In genomic region chr12:122162976-122163375, GRCh38 we compare ENCODE assay signal across 16 cellular contexts. TPM values are rescaled to one million over a fixed set of nuclear protein-coding genes. Genes with fewer than 3 reads are reported as not detected.
DNase-seq lines count a peak whose midpoint lies in the region; ATAC-seq and TF ChIP-seq lines count a peak whose summit lies in the region.
"Had no signal": no experiment of that assay in that cellular context is flagged by ENCODE, and none has a peak within 500 bp of the region (broad histone marks: within the 10 kb centered on the region; RNA-seq: fewer than 3 reads in every experiment).

No MANE protein-coding gene starts in this region.

- H3K27me3 Mint-ChIP-seq in activated CD4-positive, alpha-beta T cell treated with anti-CD3 and anti-CD28 coated beads, Interleukin-2, amount 10 ng/mL, durations not matched to agents 7 days and 5 days, result no peaks in the 10 kb centered on the region
- peaks cover 5% of the 10 kb centered on the region for H3K27me3 Mint-ChIP-seq in activated CD4-positive, alpha-beta T cell treated with anti-CD3 and anti-CD28 coated beads, Interleukin-2, amount 10 ng/mL, durations not matched to agents 24 days and 14 days
- H3K27me3 Mint-ChIP-seq in activated naive CD4-positive, alpha-beta T cell treated with anti-CD3 and anti-CD28 coated beads, Interleukin-2, amount 50 U/mL, for 24 hours, result no peaks in the 10 kb centered on the region
- no peaks in the 10 kb centered on the region for H3K27me3 Mint-ChIP-seq in natural killer cell (ENCODE audit: low read depth in 2 of 2)
- H3K27me3 Mint-ChIP-seq in HFFc6 (ENCODE audit: insufficient read depth), result peaks cover 12% of the 10 kb centered on the region

- peaks cover 27% of the 10 kb centered on the region for H3K4me1 Mint-ChIP-seq in activated CD4-positive, alpha-beta T cell treated with anti-CD3 and anti-CD28 coated beads, Interleukin-2, amount 10 ng/mL, durations not matched to agents 7 days and 5 days
- peaks cover 15% of the 10 kb centered on the region for H3K4me1 Mint-ChIP-seq in activated CD4-positive, alpha-beta T cell treated with anti-CD3 and anti-CD28 coated beads, Interleukin-2, amount 10 ng/mL, durations not matched to agents 24 days and 14 days
- no peaks in the 10 kb centered on the region for H3K4me1 Mint-ChIP-seq in activated naive CD4-positive, alpha-beta T cell treated with anti-CD3 and anti-CD28 coated beads, Interleukin-2, amount 50 U/mL, for 24 hours
- H3K4me1 Mint-ChIP-seq in natural killer cell, result peaks cover 27 to 33% of the 10 kb centered on the region in 2 donors
- no peaks in the 10 kb centered on the region for H3K4me1 Mint-ChIP-seq in HFFc6 (ENCODE audit: low read depth)
- H3K4me1 Mint-ChIP-seq: CD14-positive monocyte, GM23338 had no signal

- DNase-seq in activated CD4-positive, alpha-beta T cell treated with anti-CD3 and anti-CD28 coated beads, Interleukin-2, amount 10 ng/mL, durations not matched to agents 7 days and 5 days, result no peak
- DNase-seq in activated CD4-positive, alpha-beta T cell treated with anti-CD3 and anti-CD28 coated beads, Interleukin-2, amount 10 ng/mL, durations not matched to agents 24 days and 14 days, result no peak
- DNase-seq in activated naive CD4-positive, alpha-beta T cell treated with anti-CD3 and anti-CD28 coated beads, Interleukin-2, amount 50 U/mL, for 72 hours (ENCODE audit: low spot score in 2 of 2), result no peak
- DNase-seq in natural killer cell (no peak), HFFc6 (no peak)
- DNase-seq: Calu3; CD4-positive, alpha-beta memory T cell; DMS79 treated with DMSO at 0.1 percent for 48 hours; GF-D8; HCEC 1CT had no signal

- CTCF ChIA-PET in activated CD4-positive, alpha-beta T cell treated with anti-CD3 and anti-CD28 coated beads, Interleukin-2, amount 10 ng/mL, durations not matched to agents 7 days and 5 days (lab: Charles Lee), result no interaction called here

- intact Hi-C loops in activated CD4-positive, alpha-beta T cell treated with anti-CD3 and anti-CD28 coated beads, Interleukin-2, amount 10 ng/mL, durations not matched to agents 24 days and 14 days (cut with micrococcal nuclease), result no loop called here
- intact Hi-C loops in natural killer cell (cut with micrococcal nuclease), result no loop called here

- no peak overlapping the region for H3K27ac Mint-ChIP-seq in activated CD4-positive, alpha-beta T cell treated with anti-CD3 and anti-CD28 coated beads, Interleukin-2, amount 10 ng/mL, durations not matched to agents 7 days and 5 days
- no peak overlapping the region for H3K27ac Mint-ChIP-seq in activated CD4-positive, alpha-beta T cell treated with anti-CD3 and anti-CD28 coated beads, Interleukin-2, amount 10 ng/mL, durations not matched to agents 24 days and 14 days
- peak overlapping the region; percentile 30 for H3K27ac Mint-ChIP-seq in activated naive CD4-positive, alpha-beta T cell treated with anti-CD3 and anti-CD28 coated beads, Interleukin-2, amount 50 U/mL, for 24 hours
- H3K27ac Mint-ChIP-seq in activated naive CD4-positive, alpha-beta T cell treated with anti-CD3 and anti-CD28 coated beads, Interleukin-2, amount 50 U/mL, for 72 hours, result no peak overlapping the region
- peak overlapping the region; percentile 78 to 92 for H3K27ac Mint-ChIP-seq in natural killer cell
- no peak overlapping the region for H3K27ac Mint-ChIP-seq in HFFc6
- H3K27ac Mint-ChIP-seq: GM23338, IgD-negative memory B cell had no signal

- H3K36me3 Mint-ChIP-seq in activated CD4-positive, alpha-beta T cell treated with anti-CD3 and anti-CD28 coated beads, Interleukin-2, amount 10 ng/mL, durations not matched to agents 7 days and 5 days (ENCODE audit: low read depth), result no peaks in the 10 kb centered on the region
- H3K36me3 Mint-ChIP-seq in activated CD4-positive, alpha-beta T cell treated with anti-CD3 and anti-CD28 coated beads, Interleukin-2, amount 10 ng/mL, durations not matched to agents 24 days and 14 days (ENCODE audit: low read depth), result no peaks in the 10 kb centered on the region
- no peaks in the 10 kb centered on the region for H3K36me3 Mint-ChIP-seq in activated naive CD4-positive, alpha-beta T cell treated with anti-CD3 and anti-CD28 coated beads, Interleukin-2, amount 50 U/mL, for 24 hours
- no peaks in the 10 kb centered on the region for H3K36me3 Mint-ChIP-seq in activated naive CD4-positive, alpha-beta T cell treated with anti-CD3 and anti-CD28 coated beads, Interleukin-2, amount 50 U/mL, for 72 hours
- no peaks in the 10 kb centered on the region for H3K36me3 Mint-ChIP-seq in natural killer cell
- no peaks in the 10 kb centered on the region for H3K36me3 Mint-ChIP-seq in HFFc6 (ENCODE audit: low read depth)
- H3K36me3 Mint-ChIP-seq: CD14-positive monocyte; CD4-positive, alpha-beta memory T cell; IgD-negative memory B cell had no signal

- ATAC-seq in activated naive CD4-positive, alpha-beta T cell treated with anti-CD3 and anti-CD28 coated beads, Interleukin-2, amount 50 U/mL, for 72 hours, result no peak
- ATAC-seq in natural killer cell, result peak; percentile 56 to 62 (median 62)
- ATAC-seq in HG03159 (IDR thresholded peaks at IDR 0.05; ENCODE audit: unreplicated experiment), result no peak
- ATAC-seq: GM23338 had no signal

- POLR2A ChIA-PET in activated CD4-positive, alpha-beta T cell treated with anti-CD3 and anti-CD28 coated beads, Interleukin-2, amount 10 ng/mL, durations not matched to agents 7 days and 5 days (lab: Charles Lee), result no interaction called here

- no peaks in the 10 kb centered on the region for H3K9me3 Mint-ChIP-seq in activated CD4-positive, alpha-beta T cell treated with anti-CD3 and anti-CD28 coated beads, Interleukin-2, amount 10 ng/mL, durations not matched to agents 7 days and 5 days
- no peaks in the 10 kb centered on the region for H3K9me3 Mint-ChIP-seq in activated CD4-positive, alpha-beta T cell treated with anti-CD3 and anti-CD28 coated beads, Interleukin-2, amount 10 ng/mL, durations not matched to agents 24 days and 14 days
- H3K9me3 Mint-ChIP-seq in activated naive CD4-positive, alpha-beta T cell treated with anti-CD3 and anti-CD28 coated beads, Interleukin-2, amount 50 U/mL, for 24 hours, result no peaks in the 10 kb centered on the region
- H3K9me3 Mint-ChIP-seq in activated naive CD4-positive, alpha-beta T cell treated with anti-CD3 and anti-CD28 coated beads, Interleukin-2, amount 50 U/mL, for 72 hours, result no peaks in the 10 kb centered on the region
- no peaks in the 10 kb centered on the region for H3K9me3 Mint-ChIP-seq in natural killer cell
- H3K9me3 Mint-ChIP-seq in HFFc6, result no peaks in the 10 kb centered on the region
- H3K9me3 Mint-ChIP-seq: CD4-positive, alpha-beta memory T cell; GM23338; IgD-negative memory B cell had no signal

- peak overlapping the region; percentile 27 for H3K4me3 Mint-ChIP-seq in activated CD4-positive, alpha-beta T cell treated with anti-CD3 and anti-CD28 coated beads, Interleukin-2, amount 10 ng/mL, durations not matched to agents 7 days and 5 days
- H3K4me3 Mint-ChIP-seq in activated CD4-positive, alpha-beta T cell treated with anti-CD3 and anti-CD28 coated beads, Interleukin-2, amount 10 ng/mL, durations not matched to agents 24 days and 14 days, result no peak overlapping the region
- H3K4me3 Mint-ChIP-seq in activated naive CD4-positive, alpha-beta T cell treated with anti-CD3 and anti-CD28 coated beads, Interleukin-2, amount 50 U/mL, for 24 hours, result peak overlapping the region; percentile 19
- peak overlapping the region; percentile 85 for H3K4me3 Mint-ChIP-seq in natural killer cell
- H3K4me3 Mint-ChIP-seq in HFFc6, result no peak overlapping the region
- H3K4me3 Mint-ChIP-seq: CD14-positive monocyte; CD4-positive, alpha-beta memory T cell; GM23338; IgD-negative memory B cell had no signal

- TF ChIP-seq CTCF in natural killer cell (IDR thresholded peaks at IDR 0.05), result no peak
- no peak for TF ChIP-seq CTCF in HFFc6 (IDR thresholded peaks at IDR 0.05)

RNA-seq across cellular contexts. Expression of gene IL31, which starts 11.0 kb away (rescaled TPM):
- not detected for total RNA-seq in activated CD4-positive, alpha-beta T cell treated with anti-CD3 and anti-CD28 coated beads, Interleukin-2, amount 10 ng/mL, durations not matched to agents 7 days and 5 days
- total RNA-seq in activated CD4-positive, alpha-beta T cell treated with anti-CD3 and anti-CD28 coated beads, Interleukin-2, amount 10 ng/mL, durations not matched to agents 24 days and 14 days, result 2.5 TPM in 2 replicates
- under 1 TPM in 1 of 2 donors, not detected in 1; 0.87 TPM for total RNA-seq in activated naive CD4-positive, alpha-beta T cell treated with anti-CD3 and anti-CD28 coated beads, Interleukin-2, amount 50 U/mL, for 72 hours
- not detected for total RNA-seq in natural killer cell
- not detected for total RNA-seq in HFFc6 (2021; fragmentation: NEBNext Ultra II Directional; extraction: Animal tissue kit (Norgen Biotek cat#: 25700))
- total RNA-seq: A673; Calu3; CD4-positive, alpha-beta memory T cell; GM23338 had no signal

RNA-seq across cellular contexts. Expression of gene LRRC43, which starts 19.9 kb away (rescaled TPM):
- total RNA-seq in activated CD4-positive, alpha-beta T cell treated with anti-CD3 and anti-CD28 coated beads, Interleukin-2, amount 10 ng/mL, durations not matched to agents 7 days and 5 days, result not detected
- 0.33 TPM in 1 of 2 replicates, not detected in the other for total RNA-seq in activated CD4-positive, alpha-beta T cell treated with anti-CD3 and anti-CD28 coated beads, Interleukin-2, amount 10 ng/mL, durations not matched to agents 24 days and 14 days
- total RNA-seq in activated naive CD4-positive, alpha-beta T cell treated with anti-CD3 and anti-CD28 coated beads, Interleukin-2, amount 50 U/mL, for 72 hours, result under 1 TPM; 0.36 to 0.47 TPM
- 10 to 100 TPM in 1 of 3 donors, 1 to 10 TPM in 2; 5.0 to 18.5 (median 8.5) TPM for total RNA-seq in natural killer cell
- total RNA-seq in HFFc6 (2021; fragmentation: NEBNext Ultra II Directional; extraction: Animal tissue kit (Norgen Biotek cat#: 25700)), result not detected
- total RNA-seq: A673; Calu3; CD4-positive, alpha-beta memory T cell; GM23338 had no signal

RNA-seq across cellular contexts. Expression of gene B3GNT4, which starts 40.5 kb away (rescaled TPM):
- under 1 TPM; 0.50 to 0.71 TPM for total RNA-seq in activated CD4-positive, alpha-beta T cell treated with anti-CD3 and anti-CD28 coated beads, Interleukin-2, amount 10 ng/mL, durations not matched to agents 7 days and 5 days
- 0.64 and 1.0 TPM in 2 replicates for total RNA-seq in activated CD4-positive, alpha-beta T cell treated with anti-CD3 and anti-CD28 coated beads, Interleukin-2, amount 10 ng/mL, durations not matched to agents 24 days and 14 days
- 1 to 10 TPM in 1 of 2 donors, not detected in 1; 5.5 TPM for total RNA-seq in activated naive CD4-positive, alpha-beta T cell treated with anti-CD3 and anti-CD28 coated beads, Interleukin-2, amount 50 U/mL, for 72 hours
- under 1 TPM; 0.25 to 0.68 (median 0.34) TPM for total RNA-seq in natural killer cell
- total RNA-seq in HFFc6 (2021; fragmentation: NEBNext Ultra II Directional; extraction: Animal tissue kit (Norgen Biotek cat#: 25700)), result under 1 TPM in 2 of 6 experiments, not detected in 4; 0.13 to 0.14 TPM

Comparison
In these comparisons a context has a peak if more than half of its experiments do, and no peak if none do; other contexts are left out.
1. H3K27ac Mint-ChIP-seq: peak in activated naive CD4-positive, alpha-beta T cell treated with anti-CD3 and anti-CD28 coated beads, Interleukin-2, amount 50 U/mL, for 24 hours (single experiment) and natural killer cell (2 of 2); none in activated CD4-positive, alpha-beta T cell treated with anti-CD3 and anti-CD28 coated beads, Interleukin-2, amount 10 ng/mL, durations not matched to agents 7 days and 5 days (single experiment), activated CD4-positive, alpha-beta T cell treated with anti-CD3 and anti-CD28 coated beads, Interleukin-2, amount 10 ng/mL, durations not matched to agents 24 days and 14 days (single experiment), activated naive CD4-positive, alpha-beta T cell treated with anti-CD3 and anti-CD28 coated beads, Interleukin-2, amount 50 U/mL, for 72 hours (0 of 2) and HFFc6 (single experiment).
2. H3K4me3 Mint-ChIP-seq: peak in activated CD4-positive, alpha-beta T cell treated with anti-CD3 and anti-CD28 coated beads, Interleukin-2, amount 10 ng/mL, durations not matched to agents 7 days and 5 days (single experiment), activated naive CD4-positive, alpha-beta T cell treated with anti-CD3 and anti-CD28 coated beads, Interleukin-2, amount 50 U/mL, for 24 hours (single experiment) and natural killer cell (single experiment); none in activated CD4-positive, alpha-beta T cell treated with anti-CD3 and anti-CD28 coated beads, Interleukin-2, amount 10 ng/mL, durations not matched to agents 24 days and 14 days (single experiment) and HFFc6 (single experiment).
3. ATAC-seq: peak in natural killer cell (3 of 3); none in activated naive CD4-positive, alpha-beta T cell treated with anti-CD3 and anti-CD28 coated beads, Interleukin-2, amount 50 U/mL, for 72 hours (0 of 2) and HG03159 (single experiment).